In the genomic region with DNA sequence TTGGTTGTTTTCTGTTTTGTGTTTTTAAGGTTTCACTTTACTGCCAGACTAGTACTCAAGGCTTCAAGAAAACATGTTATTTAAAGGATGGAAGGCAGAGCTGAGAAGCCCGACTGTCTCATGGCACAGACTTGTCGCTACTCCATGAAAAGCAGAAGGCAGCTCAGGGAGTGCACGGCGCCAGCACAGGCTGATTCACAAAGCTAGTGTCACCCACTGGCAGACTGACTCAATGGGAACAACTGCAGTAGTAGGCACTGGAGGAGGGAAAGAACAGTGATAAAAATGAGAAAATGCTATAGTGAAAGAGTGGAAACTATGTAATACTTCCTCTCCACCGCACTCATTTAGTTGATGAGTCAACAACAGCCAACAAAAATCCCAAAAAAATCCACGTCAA, we compare ENCODE assay signal across 1 cellular context.
A peak's percentile ranks its signal among the peaks of the same experiment; 100 is the strongest.
TF ChIP-seq lines count a peak whose summit lies in the region.

No MANE protein-coding gene starts in this region.

TF ChIP-seq in IMR-90, 13 proteins besides CTCF, POLR2A, EP300 and RAD21:
- no peak for TF ChIP-seq BHLHE40 (IDR thresholded peaks at IDR 0.05; ENCODE audit: low read depth, low read length)
- TF ChIP-seq, protein P1, sequence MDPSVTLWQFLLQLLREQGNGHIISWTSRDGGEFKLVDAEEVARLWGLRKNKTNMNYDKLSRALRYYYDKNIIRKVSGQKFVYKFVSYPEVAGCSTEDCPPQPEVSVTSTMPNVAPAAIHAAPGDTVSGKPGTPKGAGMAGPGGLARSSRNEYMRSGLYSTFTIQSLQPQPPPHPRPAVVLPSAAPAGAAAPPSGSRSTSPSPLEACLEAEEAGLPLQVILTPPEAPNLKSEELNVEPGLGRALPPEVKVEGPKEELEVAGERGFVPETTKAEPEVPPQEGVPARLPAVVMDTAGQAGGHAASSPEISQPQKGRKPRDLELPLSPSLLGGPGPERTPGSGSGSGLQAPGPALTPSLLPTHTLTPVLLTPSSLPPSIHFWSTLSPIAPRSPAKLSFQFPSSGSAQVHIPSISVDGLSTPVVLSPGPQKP (IDR thresholded peaks at IDR 0.05; ENCODE audit: borderline replicate concordance, low read depth, low read length): no peak
- no peak for TF ChIP-seq RCOR1 (IDR thresholded peaks at IDR 0.05; ENCODE audit: insufficient replicate concordance, low read length)
- no peak for TF ChIP-seq CHD1 (IDR thresholded peaks at IDR 0.05; ENCODE audit: low read depth, low read length)
- peak; percentile 50; the same call in 1 of the 2 replicates for TF ChIP-seq FOS (IDR thresholded peaks at IDR 0.05; ENCODE audit: low read depth, low read length)
